25 cellular contexts compared by ENCODE assay signal in the genomic region with DNA sequence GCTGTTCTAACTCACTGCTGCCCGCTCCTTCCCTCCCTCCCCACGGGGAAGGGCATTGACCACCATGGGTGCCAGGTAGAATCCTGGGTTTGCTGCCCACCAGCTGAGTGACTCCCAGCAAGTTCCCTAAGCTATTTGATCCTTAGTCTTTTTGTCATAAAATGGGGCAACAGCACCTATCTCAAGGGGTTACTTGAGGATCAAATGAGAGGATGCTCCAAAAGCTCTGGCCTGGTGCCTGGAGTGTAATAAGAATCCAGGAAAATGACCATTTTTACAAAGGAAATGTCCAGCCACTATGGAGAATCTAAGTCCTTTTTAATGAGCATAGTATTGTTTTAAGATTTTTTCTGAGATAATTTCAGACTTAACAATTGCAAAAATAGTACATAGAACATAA.
"Had no signal": no experiment of that assay in that cellular context is flagged by ENCODE, and none has a peak within 500 bp of the region (broad histone marks: within the 10 kb centered on the region; RNA-seq: fewer than 3 reads in every experiment).

No MANE protein-coding gene starts in this region.

- H3K36me3 Mint-ChIP-seq: activated CD4-positive, alpha-beta memory T cell treated with anti-CD3 and anti-CD28 coated beads for 36 hours; activated naive CD4-positive, alpha-beta T cell treated with anti-CD3 and anti-CD28 coated beads, Interleukin-2, amount 50 U/mL, for 24 hours; activated naive CD8-positive, alpha-beta T cell treated with anti-CD3 and anti-CD28 coated beads, Interleukin-2, amount 10 ng/mL, durations not matched to agents 7 days and 5 days had no signal

- H3K27me3 ChIP-seq: esophagus muscularis mucosa, foreskin keratinocyte, gastrocnemius medialis had no signal

- H3K9me3 ChIP-seq: esophagus muscularis mucosa, gastrocnemius medialis had no signal

- H3K4me1 Mint-ChIP-seq: activated CD4-positive, alpha-beta T cell treated with anti-CD3 and anti-CD28 coated beads for 36 hours; activated CD4-positive, alpha-beta T cell treated with anti-CD3 and anti-CD28 coated beads, Interleukin-2, amount 10 ng/mL, durations not matched to agents 24 days and 14 days; activated naive CD4-positive, alpha-beta T cell treated with anti-CD3 and anti-CD28 coated beads, Interleukin-2, amount 50 U/mL, for 24 hours; activated naive CD8-positive, alpha-beta T cell treated with anti-CD3 and anti-CD28 coated beads, Interleukin-2, amount 10 ng/mL, durations not matched to agents 7 days and 5 days; activated T-helper 17 cell treated with anti-CD3 and anti-CD28 coated beads, Interleukin-2, amount 50 U/mL, for 72 hours had no signal

- H3K27me3 Mint-ChIP-seq: activated CD4-positive, alpha-beta T cell treated with anti-CD3 and anti-CD28 coated beads, Interleukin-2, amount 10 ng/mL, durations not matched to agents 24 days and 14 days; activated naive CD8-positive, alpha-beta T cell treated with anti-CD3 and anti-CD28 coated beads, Interleukin-2, amount 10 ng/mL, durations not matched to agents 7 days and 5 days had no signal

- H3K4me1 ChIP-seq: foreskin keratinocyte, gastrocnemius medialis, heart left ventricle had no signal

- H3K27ac ChIP-seq: esophagus muscularis mucosa, foreskin keratinocyte, heart left ventricle had no signal

- H3K4me3 ChIP-seq: esophagus muscularis mucosa, gastrocnemius medialis, heart left ventricle had no signal

- ATAC-seq: activated CD4-positive, alpha-beta T cell treated with anti-CD3 and anti-CD28 coated beads for 36 hours; activated CD8-positive, alpha-beta T cell treated with anti-CD3 and anti-CD28 coated beads, Interleukin-2, amount 10 ng/mL, durations not matched to agents 7 days and 5 days; activated T-cell treated with anti-CD3 and anti-CD28 coated beads, Interleukin-2, amount 50 U/mL, for 4 hours; activated T-helper 17 cell treated with anti-CD3 and anti-CD28 coated beads, Interleukin-2, amount 50 U/mL, for 72 hours; effector memory CD8-positive, alpha-beta T cell; foreskin keratinocyte; gastrocnemius medialis; heart left ventricle had no signal

- H3K36me3 ChIP-seq: esophagus muscularis mucosa, gastrocnemius medialis, heart left ventricle had no signal

- H3K4me3 Mint-ChIP-seq: activated CD4-positive, alpha-beta memory T cell treated with anti-CD3 and anti-CD28 coated beads for 36 hours; activated CD4-positive, alpha-beta T cell treated with anti-CD3 and anti-CD28 coated beads for 36 hours; activated CD4-positive, alpha-beta T cell treated with anti-CD3 and anti-CD28 coated beads, Interleukin-2, amount 10 ng/mL, durations not matched to agents 24 days and 14 days; activated CD8-positive, alpha-beta T cell treated with anti-CD3 and anti-CD28 coated beads, Interleukin-2, amount 10 ng/mL, durations not matched to agents 7 days and 5 days; activated naive CD4-positive, alpha-beta T cell treated with anti-CD3 and anti-CD28 coated beads, Interleukin-2, amount 50 U/mL, for 24 hours; activated naive CD8-positive, alpha-beta T cell treated with anti-CD3 and anti-CD28 coated beads, Interleukin-2, amount 10 ng/mL, durations not matched to agents 7 days and 5 days; activated T-cell treated with anti-CD3 and anti-CD28 coated beads, Interleukin-2, amount 50 U/mL, for 4 hours; activated T-helper 17 cell treated with anti-CD3 and anti-CD28 coated beads, Interleukin-2, amount 50 U/mL, for 72 hours; effector memory CD8-positive, alpha-beta T cell had no signal

- DNase-seq: activated CD4-positive, alpha-beta memory T cell treated with anti-CD3 and anti-CD28 coated beads for 36 hours; activated CD4-positive, alpha-beta T cell treated with anti-CD3 and anti-CD28 coated beads for 36 hours; activated CD4-positive, alpha-beta T cell treated with anti-CD3 and anti-CD28 coated beads, Interleukin-2, amount 10 ng/mL, durations not matched to agents 24 days and 14 days; activated CD4-positive, CD25-positive, alpha-beta regulatory T cell; activated CD4-positive, CD25-positive, alpha-beta regulatory T cell treated with anti-CD3 and anti-CD28 coated beads, Interleukin-2, amount 50 U/mL, for 72 hours; activated CD8-positive, alpha-beta T cell treated with anti-CD3 and anti-CD28 coated beads, Interleukin-2, amount 10 ng/mL, durations not matched to agents 7 days and 5 days; activated effector memory CD4-positive, alpha-beta T cell treated with Interleukin-2 at 50 U/mL for 16 hours; activated gamma-delta T cell treated with Interleukin-2 at 50 U/mL for 16 hours; activated naive CD4-positive, alpha-beta T cell treated with Interleukin-2 at 50 U/mL for 16 hours; activated naive CD8-positive, alpha-beta T cell treated with anti-CD3 and anti-CD28 coated beads, Interleukin-2, amount 10 ng/mL, durations not matched to agents 7 days and 5 days; activated T-cell treated with anti-CD3 and anti-CD28 coated beads, Interleukin-2, amount 50 U/mL, for 4 hours; amniotic stem cell; cortex of kidney; dermis blood vessel endothelial cell; effector CD4-positive, alpha-beta T cell; effector memory CD8-positive, alpha-beta T cell; erythroblast; foreskin keratinocyte; glutamatergic neuron; heart left ventricle; T-helper 2 cell had no signal

- H3K27ac Mint-ChIP-seq: activated CD4-positive, alpha-beta memory T cell treated with anti-CD3 and anti-CD28 coated beads for 36 hours; activated CD4-positive, alpha-beta T cell treated with anti-CD3 and anti-CD28 coated beads for 36 hours; activated CD4-positive, alpha-beta T cell treated with anti-CD3 and anti-CD28 coated beads, Interleukin-2, amount 10 ng/mL, durations not matched to agents 24 days and 14 days; activated CD8-positive, alpha-beta T cell treated with anti-CD3 and anti-CD28 coated beads, Interleukin-2, amount 10 ng/mL, durations not matched to agents 7 days and 5 days; activated naive CD4-positive, alpha-beta T cell treated with anti-CD3 and anti-CD28 coated beads, Interleukin-2, amount 50 U/mL, for 24 hours; activated naive CD8-positive, alpha-beta T cell treated with anti-CD3 and anti-CD28 coated beads, Interleukin-2, amount 10 ng/mL, durations not matched to agents 7 days and 5 days; activated T-helper 17 cell treated with anti-CD3 and anti-CD28 coated beads, Interleukin-2, amount 50 U/mL, for 72 hours; effector memory CD8-positive, alpha-beta T cell had no signal
